Comparison of ENCODE assay signal across 9 cellular contexts in the genomic region with DNA sequence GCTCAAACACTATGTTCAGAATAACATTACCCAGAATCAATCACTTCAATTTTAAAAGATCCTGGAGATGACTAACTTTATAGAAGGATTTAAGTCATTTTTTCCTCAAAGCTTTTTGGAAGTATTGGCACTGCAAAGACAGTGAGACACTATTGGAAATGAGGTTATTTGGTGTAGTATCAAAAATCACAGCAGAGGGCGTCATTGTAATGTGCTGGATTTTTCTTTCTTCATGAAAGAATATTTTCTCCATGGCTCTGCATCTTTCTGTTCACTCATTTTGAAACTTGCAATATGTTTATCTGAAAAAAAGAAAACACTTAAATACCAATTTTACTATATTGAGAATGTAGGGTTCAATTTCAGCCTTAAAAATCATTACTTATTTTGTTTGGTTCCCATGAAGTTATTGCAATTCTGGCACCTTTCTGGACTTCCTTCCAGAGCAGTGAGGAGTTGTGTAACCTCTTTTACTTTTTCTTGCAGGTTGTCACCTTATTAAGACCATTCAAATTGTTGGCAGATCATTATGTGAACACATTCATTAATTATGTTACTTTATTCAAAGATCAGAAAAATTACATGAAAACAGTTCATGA. TPM values are rescaled to one million over a fixed set of nuclear protein-coding genes. Genes with fewer than 3 reads are reported as not detected.
DNase-seq lines count a peak whose midpoint lies in the region; ATAC-seq and TF ChIP-seq lines count a peak whose summit lies in the region.
"Had no signal": no experiment of that assay in that cellular context is flagged by ENCODE, and none has a peak within 500 bp of the region (broad histone marks: within the 10 kb centered on the region; RNA-seq: fewer than 3 reads in every experiment).

No MANE protein-coding gene starts in this region.

- H3K14ac ChIP-seq in IMR-90 (replicated peaks; ENCODE audit: low read depth, low read length) = no peak overlapping the region

- peak; percentile 67 for ATAC-seq in IMR-90 (ENCODE audit: low read depth)

- no peak overlapping the region for H3K27ac ChIP-seq in IMR-90 (ENCODE audit: insufficient read depth, low read length)
- H3K27ac ChIP-seq in tibial nerve = no peak overlapping the region
- no peak overlapping the region for H3K27ac ChIP-seq in vagina

- H2BK120ac ChIP-seq in IMR-90 (ENCODE audit: low read depth, low read length) = no peak overlapping the region; the same call in 1 of the 2 replicates

- no peak overlapping the region for H2AK5ac ChIP-seq in IMR-90 (ENCODE audit: low read depth, low read length)

- no peak overlapping the region for H3K23ac ChIP-seq in IMR-90 (ENCODE audit: low read depth, low read length)

- H3K4me1 ChIP-seq in IMR-90 (ENCODE audit: control insufficient read depth, insufficient read depth, low read length) (no peaks in the 10 kb centered on the region), tibial nerve (peaks cover 0 to 10% (median 0%) of the 10 kb centered on the region in 4 donors), vagina (no peaks in the 10 kb centered on the region)

- no peaks in the 10 kb centered on the region for H4K20me1 ChIP-seq in IMR-90 (ENCODE audit: insufficient read depth, low read length)

- H3K9me3 ChIP-seq in IMR-90 (ENCODE audit: control insufficient read depth, insufficient read depth, low read length) (peaks cover 2% of the 10 kb centered on the region; the same call in 1 of the 2 replicates), tibial nerve (no peaks in the 10 kb centered on the region), vagina (no peaks in the 10 kb centered on the region)

- no peak overlapping the region for H3K18ac ChIP-seq in IMR-90 (ENCODE audit: low read depth, low read length)

- no peaks in the 10 kb centered on the region for H3K9me1 ChIP-seq in IMR-90 (ENCODE audit: insufficient read depth, low read length)

- CTCF ChIA-PET in IMR-90 (lab: Yijun Ruan, JAX) = interaction anchor here (0.6 to 1.2 kb wide), 6 partner anchors 92 to 528 kb away, joined by 3 to 5 read pairs (median 4); no protein-coding TSS in a partner anchor

- no peaks in the 10 kb centered on the region for H3K79me1 ChIP-seq in IMR-90 (ENCODE audit: low read depth in 1 of 2, low read length in 2 of 2)

- H2AK9ac ChIP-seq in IMR-90 (replicated peaks; ENCODE audit: low read depth, low read length, poor library complexity) = no peak overlapping the region

- H3K4me2 ChIP-seq in IMR-90 (ENCODE audit: low read depth, low read length) = no peak overlapping the region

- POLR2A ChIA-PET in IMR-90 (lab: Charles Lee; ENCODE audit: unreplicated experiment) = interaction anchor here (0.6 kb wide), 1 partner anchor 430 kb away, joined by 3 read pairs; no protein-coding TSS in a partner anchor

- H3K56ac ChIP-seq in IMR-90 (ENCODE audit: extremely low read depth, insufficient read depth, low read length) = no peak overlapping the region

- H4K5ac ChIP-seq in IMR-90 (ENCODE audit: low read depth, low read length) = no peak overlapping the region

- H3K36me3 ChIP-seq in IMR-90 (ENCODE audit: control insufficient read depth, insufficient read depth, low read length) = no peaks in the 10 kb centered on the region
- no peaks in the 10 kb centered on the region for H3K36me3 ChIP-seq in tibial nerve
- no peaks in the 10 kb centered on the region for H3K36me3 ChIP-seq in vagina

- H2BK5ac ChIP-seq in IMR-90 (ENCODE audit: low read depth, low read length, poor library complexity, severe bottlenecking) = no peak overlapping the region

- DNase-seq in DMS153 treated with DMSO at 0.1 percent for 48 hours (lab: John Stamatoyannopoulos, UW; ENCODE audit: unreplicated experiment) = peak; percentile 48
- peak; percentile 62 for DNase-seq in IMR-90
- peak; percentile 11 for DNase-seq in hepatic stellate cell (ENCODE audit: low spot score)
- DNase-seq in tibial nerve (ENCODE audit: low spot score in 2 of 2) = peak in 1 of 2 donors; percentile 58
- DNase-seq in vagina (ENCODE audit: extremely low spot score in 2 of 2) = no peak
- no peak for DNase-seq in GDM1 (lab: John Stamatoyannopoulos, UW)
- no peak for DNase-seq in activated CD8-positive, alpha-beta memory T cell treated with anti-CD3 and anti-CD28 coated beads, Interleukin-2, amount 50 U/mL, for 48 hours

- WGBS in IMR-90 (ENCODE audit: extremely low coverage in 2 of 2, insufficient read length in 1 of 2), 2 experiments = no CpG with 5 or more reads among the region's 1 CpG
- WGBS in tibial nerve, 2 donors = 2 to 4% methylated on average over 1 of the region's 1 CpG

- in situ Hi-C loops in IMR-90 (cut with MboI; ENCODE audit: low sequenced_read_pairs) = no loop called here

- H2BK15ac ChIP-seq in IMR-90 (ENCODE audit: low read depth, low read length) = no peak overlapping the region

- peak; percentile 89 for TF ChIP-seq CTCF in IMR-90 (conservative IDR thresholded peaks at IDR 0.05; ENCODE audit: low read depth, low read length)
- TF ChIP-seq CTCF in WI38 (IDR thresholded peaks at IDR 0.05; ENCODE audit: low read depth, low read length) = peak; percentile 43; the same call in 1 of the 2 replicates
- peak; percentile 39 to 63 (median 57) for TF ChIP-seq CTCF in tibial nerve (IDR thresholded peaks at IDR 0.05)
- TF ChIP-seq CTCF in vagina (IDR thresholded peaks at IDR 0.05) = peak in 1 of 3 experiments; percentile 39

- H3K4me3 ChIP-seq in IMR-90 (ENCODE audit: insufficient read depth, low read depth, low read length) (no peak overlapping the region), WI38 (ENCODE audit: low read depth, low read length) (no peak overlapping the region), tibial nerve (no peak overlapping the region), vagina (no peak overlapping the region)

- intact Hi-C loops in IMR-90 (cut with micrococcal nuclease) (loop anchor here (1.0 to 5.0 kb wide), 3 partner anchors 303 to 493 kb away; no protein-coding TSS in a partner anchor), vagina (cut with DNase I) (no loop called here)

- no peak overlapping the region for H3K4ac ChIP-seq in IMR-90 (ENCODE audit: low read depth, low read length)

- no peaks in the 10 kb centered on the region for H3K27me3 ChIP-seq in IMR-90 (ENCODE audit: control insufficient read depth, insufficient read depth, low read length)
- H3K27me3 ChIP-seq in tibial nerve = no peaks in the 10 kb centered on the region
- no peaks in the 10 kb centered on the region for H3K27me3 ChIP-seq in vagina

- no peak overlapping the region for H2AFZ ChIP-seq in IMR-90 (replicated peaks; ENCODE audit: low read length, poor library complexity)

- no peak overlapping the region for H4K8ac ChIP-seq in IMR-90 (ENCODE audit: low read depth in 2 of 2, low read length in 2 of 2)

- no peak overlapping the region for H3K9ac ChIP-seq in IMR-90 (ENCODE audit: low read depth, low read length)

- TF ChIP-seq EP300 in tibial nerve (IDR thresholded peaks at IDR 0.05) = no peak

- BruUV-seq in IMR-90 (replicated peaks; lab: Mats Ljungman, UMichigan) = no TSS peak

- TF ChIP-seq POLR2A in IMR-90 (IDR thresholded peaks at IDR 0.05; ENCODE audit: low read depth, low read length) (0 out of 2 replicates have a peak, but pooled peaks have one; percentile 56), tibial nerve (IDR thresholded peaks at IDR 0.05) (no peak), vagina (IDR thresholded peaks at IDR 0.05) (no peak)

- dilution Hi-C loops in IMR-90 (cut with HindIII; ENCODE audit: low sequenced_read_pairs, unreplicated experiment) = no loop called here

- H4K91ac ChIP-seq in IMR-90 (ENCODE audit: insufficient read depth, low read depth, low read length) = no peak overlapping the region

- peak; percentile 96 for TF ChIP-seq RAD21 in IMR-90 (IDR thresholded peaks at IDR 0.05; ENCODE audit: low read length)

- H2BK20ac ChIP-seq in IMR-90 (ENCODE audit: low read depth, low read length) = no peak overlapping the region

TF ChIP-seq in IMR-90, 13 proteins besides CTCF, POLR2A, EP300 and RAD21:
- peak; percentile 92 for TF ChIP-seq SMC3 (IDR thresholded peaks at IDR 0.05; ENCODE audit: low read depth, low read length)
- no peak for TF ChIP-seq NFE2L2 (IDR thresholded peaks at IDR 0.05; ENCODE audit: low read depth, low read length)
- TF ChIP-seq, protein P1, sequence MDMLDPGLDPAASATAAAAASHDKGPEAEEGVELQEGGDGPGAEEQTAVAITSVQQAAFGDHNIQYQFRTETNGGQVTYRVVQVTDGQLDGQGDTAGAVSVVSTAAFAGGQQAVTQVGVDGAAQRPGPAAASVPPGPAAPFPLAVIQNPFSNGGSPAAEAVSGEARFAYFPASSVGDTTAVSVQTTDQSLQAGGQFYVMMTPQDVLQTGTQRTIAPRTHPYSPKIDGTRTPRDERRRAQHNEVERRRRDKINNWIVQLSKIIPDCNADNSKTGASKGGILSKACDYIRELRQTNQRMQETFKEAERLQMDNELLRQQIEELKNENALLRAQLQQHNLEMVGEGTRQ (IDR thresholded peaks at IDR 0.05; ENCODE audit: low read depth, low read length) = no peak
- TF ChIP-seq CEBPB (IDR thresholded peaks at IDR 0.05; ENCODE audit: low read depth, low read length) = 0 out of 2 replicates have a peak, but pooled peaks have one; percentile 4

RNA-seq across cellular contexts. Expression of a gene that starts 3.7 kb away (rescaled TPM):
- total RNA-seq in IMR-90 (2012; rRNA removed) (not detected in 2 replicates), tibial nerve (not detected), vagina (not detected)
- polyA plus RNA-seq in IMR-90 (2012; rRNA removed) = not detected in 2 replicates
- not detected in 2 replicates for polyA plus RNA-seq in IMR-90 (2012; cell fraction: cytosol; rRNA removed)
- not detected in 2 replicates for polyA plus RNA-seq in IMR-90 (2012; cell fraction: nucleus; rRNA removed; ENCODE audit: low replicate concordance)
- total RNA-seq: mononuclear cell had no signal

RNA-seq across cellular contexts. Expression of a gene that starts 49.7 kb away (rescaled TPM):
- 44.4 and 46.6 TPM in 2 replicates for total RNA-seq in IMR-90 (2012; rRNA removed)
- polyA plus RNA-seq in IMR-90 (2012; rRNA removed) = 49.5 and 55.1 TPM in 2 replicates
- 12.8 and 16.2 TPM in 2 replicates for polyA plus RNA-seq in IMR-90 (2012; cell fraction: cytosol; rRNA removed)
- 24.5 and 102 TPM in 2 replicates for polyA plus RNA-seq in IMR-90 (2012; cell fraction: nucleus; rRNA removed; ENCODE audit: low replicate concordance)
- 10 to 100 TPM; 24.7 to 50.9 (median 40.6) TPM for total RNA-seq in tibial nerve
- total RNA-seq in vagina = 34.1 TPM

Comparison
In these comparisons a context has a peak if more than half of its experiments do, and no peak if none do; other contexts are left out.
1. DNase-seq: peak in DMS153 treated with DMSO at 0.1 percent for 48 hours (single experiment), IMR-90 (single experiment) and hepatic stellate cell (single experiment); none in vagina (0 of 2), GDM1 (single experiment) and activated CD8-positive, alpha-beta memory T cell treated with anti-CD3 and anti-CD28 coated beads, Interleukin-2, amount 50 U/mL, for 48 hours (single experiment).